18 cellular contexts compared by ENCODE assay signal in the genomic region with DNA sequence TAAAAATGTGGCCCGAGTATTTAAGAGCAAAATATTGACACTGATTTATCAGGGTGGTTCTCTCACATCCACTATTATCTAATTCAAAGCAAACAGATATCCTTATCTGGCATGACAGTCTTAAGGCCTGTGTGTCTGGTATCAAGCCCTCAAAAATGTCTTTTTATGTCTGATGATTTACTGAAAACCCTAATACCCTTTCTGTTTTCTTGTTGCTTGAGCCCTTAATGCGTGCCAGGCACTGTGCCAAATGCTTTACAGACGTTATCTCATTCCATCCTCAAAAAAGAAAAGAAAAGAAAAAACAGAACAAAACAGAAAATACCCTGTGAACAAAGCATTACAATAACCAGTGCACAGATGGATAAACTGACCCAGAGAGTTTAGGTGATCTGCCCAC. TPM values are rescaled to one million over a fixed set of nuclear protein-coding genes. Genes with fewer than 3 reads are reported as not detected.
"Had no signal": no experiment of that assay in that cellular context is flagged by ENCODE, and none has a peak within 500 bp of the region (broad histone marks: within the 10 kb centered on the region; RNA-seq: fewer than 3 reads in every experiment).

No MANE protein-coding gene starts in this region.

- H3K27ac ChIP-seq: cardiac muscle cell, lower lobe of right lung, thoracic aorta, upper lobe of right lung, WERI-Rb-1 had no signal

- H3K27me3 Mint-ChIP-seq: effector memory CD8-positive, alpha-beta T cell had no signal

- DNase-seq: activated CD4-positive, alpha-beta T cell treated with anti-CD3 and anti-CD28 coated beads, Interleukin-2, amount 50 U/mL, for 4 hours; activated gamma-delta T cell; activated T-cell treated with anti-CD3 and anti-CD28 coated beads, Interleukin-2, amount 50 U/mL, for 72 hours; effector memory CD8-positive, alpha-beta T cell; foreskin melanocyte; hypothalamus; lower lobe of right lung; stimulated activated CD4-positive, alpha-beta T cell treated with anti-CD3 and anti-CD28 coated beads, Interleukin-2, amount 100 ng/mL, for 48 hours; upper lobe of right lung; WERI-Rb-1 had no signal

- H3K27ac Mint-ChIP-seq: activated naive CD4-positive, alpha-beta T cell treated with anti-CD3 and anti-CD28 coated beads, Interleukin-2, amount 50 U/mL, for 72 hours; activated T-cell treated with anti-CD3 and anti-CD28 coated beads, Interleukin-2, amount 50 U/mL, for 72 hours; effector memory CD8-positive, alpha-beta T cell; progenitor cell of endocrine pancreas; T-helper 1 cell treated with Interleukin-12 subunit alpha and Interleukin-12 subunit beta and Interleukin-4 antibody, amounts not matched to agents 30 μg/mL and 1 μg/mL, for 36 hours had no signal

- ATAC-seq: activated naive CD4-positive, alpha-beta T cell treated with anti-CD3 and anti-CD28 coated beads, Interleukin-2, amount 50 U/mL, for 72 hours; activated T-cell treated with anti-CD3 and anti-CD28 coated beads, Interleukin-2, amount 50 U/mL, for 72 hours; effector memory CD8-positive, alpha-beta T cell; lower lobe of right lung; upper lobe of right lung had no signal

- H3K27me3 ChIP-seq: adrenal gland, cardiac muscle cell, upper lobe of right lung had no signal

- H3K36me3 Mint-ChIP-seq: activated naive CD4-positive, alpha-beta T cell treated with anti-CD3 and anti-CD28 coated beads, Interleukin-2, amount 50 U/mL, for 72 hours had no signal

- H3K4me3 ChIP-seq: adrenal gland, cardiac muscle cell, lower lobe of right lung, thoracic aorta, upper lobe of right lung had no signal

- H3K9me3 ChIP-seq: adrenal gland, lower lobe of right lung, thoracic aorta, upper lobe of right lung had no signal

- H3K9me3 Mint-ChIP-seq: activated naive CD4-positive, alpha-beta T cell treated with anti-CD3 and anti-CD28 coated beads, Interleukin-2, amount 50 U/mL, for 72 hours; activated T-cell treated with anti-CD3 and anti-CD28 coated beads, Interleukin-2, amount 50 U/mL, for 72 hours; effector memory CD8-positive, alpha-beta T cell; T-helper 1 cell treated with Interleukin-12 subunit alpha and Interleukin-12 subunit beta and Interleukin-4 antibody, amounts not matched to agents 30 μg/mL and 1 μg/mL, for 36 hours had no signal

- H3K36me3 ChIP-seq: adrenal gland, cardiac muscle cell, lower lobe of right lung, thoracic aorta, upper lobe of right lung, WERI-Rb-1 had no signal

- H3K4me3 Mint-ChIP-seq: activated T-cell treated with anti-CD3 and anti-CD28 coated beads, Interleukin-2, amount 50 U/mL, for 72 hours; effector memory CD8-positive, alpha-beta T cell; T-helper 1 cell treated with Interleukin-12 subunit alpha and Interleukin-12 subunit beta and Interleukin-4 antibody, amounts not matched to agents 30 μg/mL and 1 μg/mL, for 36 hours had no signal

RNA-seq across cellular contexts. Expression of a gene that starts 15.7 kb away (rescaled TPM):
- total RNA-seq: activated naive CD4-positive, alpha-beta T cell treated with anti-CD3 and anti-CD28 coated beads, Interleukin-2, amount 50 U/mL, for 72 hours; cardiac muscle cell; dermis microvascular lymphatic vessel endothelial cell; progenitor cell of endocrine pancreas; skeletal muscle tissue; thoracic aorta had no signal

RNA-seq across cellular contexts. Expression of a gene that starts 40.2 kb away (rescaled TPM):
- total RNA-seq: cardiac muscle cell, dermis microvascular lymphatic vessel endothelial cell, progenitor cell of endocrine pancreas had no signal
